1 cellular context compared by ENCODE assay signal in the genomic region with DNA sequence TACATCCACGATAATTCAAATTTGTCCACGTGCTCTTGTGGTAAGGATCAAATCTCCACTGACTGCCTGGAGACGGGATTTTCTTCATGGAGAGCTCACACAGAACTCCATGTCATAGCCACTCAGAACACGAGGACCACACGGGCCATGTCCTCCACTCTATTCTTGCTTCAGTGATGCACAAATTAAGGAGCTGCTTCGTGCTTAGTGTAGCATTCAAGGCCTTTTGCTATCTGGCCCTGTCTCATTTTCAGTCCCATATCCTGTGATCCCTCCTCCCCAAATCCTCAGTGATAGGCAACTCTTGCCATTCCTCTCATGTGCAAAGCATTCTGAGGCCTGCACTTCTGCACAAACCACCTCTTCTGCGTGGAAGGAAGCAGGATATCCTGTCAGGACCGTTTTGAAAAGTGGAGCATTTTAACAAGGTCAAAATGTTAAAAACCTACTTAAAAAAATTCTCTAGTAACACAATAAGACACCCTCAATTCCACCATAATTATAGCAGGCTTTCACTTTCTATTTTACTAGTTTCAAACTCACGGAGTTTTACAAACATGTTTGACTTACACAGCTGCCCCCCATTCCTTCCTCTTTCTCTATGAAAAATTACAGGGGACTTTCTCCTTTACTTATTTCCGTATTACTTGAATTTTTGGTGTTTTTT.
TF ChIP-seq lines count a peak whose summit lies in the region.

No MANE protein-coding gene starts in this region.

TF ChIP-seq in GM12878, 131 proteins besides CTCF, POLR2A, EP300 and RAD21 (continued from another document):
- TF ChIP-seq USF2 (IDR thresholded peaks at IDR 0.05; ENCODE audit: borderline replicate concordance, low read depth, low read length): no peak
- TF ChIP-seq MAX (IDR thresholded peaks at IDR 0.05; ENCODE audit: low read depth, low read length): no peak
- 0 out of 2 replicates have a peak, but pooled peaks have one; percentile 28 for TF ChIP-seq ASH2L (IDR thresholded peaks at IDR 0.05; ENCODE audit: borderline replicate concordance, low read depth)
- TF ChIP-seq ZSCAN29 (IDR thresholded peaks at IDR 0.05): 0 out of 2 replicates have a peak, but pooled peaks have one; percentile 53
- TF ChIP-seq CBX5 (IDR thresholded peaks at IDR 0.05; ENCODE audit: low read depth): no peak
- no peak for TF ChIP-seq ZZZ3 (IDR thresholded peaks at IDR 0.05; ENCODE audit: control insufficient read depth, insufficient read length, low read depth)
- TF ChIP-seq CBFB (IDR thresholded peaks at IDR 0.05; ENCODE audit: low read depth): no peak; the same call in 1 of the 2 replicates
- peak; percentile 48; the same call in 1 of the 2 replicates for TF ChIP-seq EED (IDR thresholded peaks at IDR 0.05; ENCODE audit: low read depth)
- TF ChIP-seq NBN (IDR thresholded peaks at IDR 0.05): peak; percentile 83
- TF ChIP-seq WRNIP1 (IDR thresholded peaks at IDR 0.05; ENCODE audit: borderline replicate concordance, low read depth, low read length): no peak
- 0 out of 2 replicates have a peak, but pooled peaks have one; percentile 14 for TF ChIP-seq YY1 (IDR thresholded peaks at IDR 0.05; ENCODE audit: low read depth, low read length)
- no peak for TF ChIP-seq ZNF24 (IDR thresholded peaks at IDR 0.05)
- no peak for TF ChIP-seq SIN3A (IDR thresholded peaks at IDR 0.05; ENCODE audit: low read depth, low read length)
- peak; percentile 76 for TF ChIP-seq DPF2 (IDR thresholded peaks at IDR 0.05)
- TF ChIP-seq MXI1 (IDR thresholded peaks at IDR 0.05; ENCODE audit: low read depth, low read length): peak; percentile 58; the same call in 1 of the 2 replicates
- TF ChIP-seq LARP7 (IDR thresholded peaks at IDR 0.05): peak; percentile 39; the same call in 1 of the 2 replicates
- TF ChIP-seq, protein P1, sequence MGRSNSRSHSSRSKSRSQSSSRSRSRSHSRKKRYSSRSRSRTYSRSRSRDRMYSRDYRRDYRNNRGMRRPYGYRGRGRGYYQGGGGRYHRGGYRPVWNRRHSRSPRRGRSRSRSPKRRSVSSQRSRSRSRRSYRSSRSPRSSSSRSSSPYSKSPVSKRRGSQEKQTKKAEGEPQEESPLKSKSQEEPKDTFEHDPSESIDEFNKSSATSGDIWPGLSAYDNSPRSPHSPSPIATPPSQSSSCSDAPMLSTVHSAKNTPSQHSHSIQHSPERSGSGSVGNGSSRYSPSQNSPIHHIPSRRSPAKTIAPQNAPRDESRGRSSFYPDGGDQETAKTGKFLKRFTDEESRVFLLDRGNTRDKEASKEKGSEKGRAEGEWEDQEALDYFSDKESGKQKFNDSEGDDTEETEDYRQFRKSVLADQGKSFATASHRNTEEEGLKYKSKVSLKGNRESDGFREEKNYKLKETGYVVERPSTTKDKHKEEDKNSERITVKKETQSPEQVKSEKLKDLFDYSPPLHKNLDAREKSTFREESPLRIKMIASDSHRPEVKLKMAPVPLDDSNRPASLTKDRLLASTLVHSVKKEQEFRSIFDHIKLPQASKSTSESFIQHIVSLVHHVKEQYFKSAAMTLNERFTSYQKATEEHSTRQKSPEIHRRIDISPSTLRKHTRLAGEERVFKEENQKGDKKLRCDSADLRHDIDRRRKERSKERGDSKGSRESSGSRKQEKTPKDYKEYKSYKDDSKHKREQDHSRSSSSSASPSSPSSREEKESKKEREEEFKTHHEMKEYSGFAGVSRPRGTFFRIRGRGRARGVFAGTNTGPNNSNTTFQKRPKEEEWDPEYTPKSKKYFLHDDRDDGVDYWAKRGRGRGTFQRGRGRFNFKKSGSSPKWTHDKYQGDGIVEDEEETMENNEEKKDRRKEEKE (IDR thresholded peaks at IDR 0.05): no peak
- TF ChIP-seq POU2F2 (IDR thresholded peaks at IDR 0.05; ENCODE audit: borderline replicate concordance, low read depth, low read length): no peak
- TF ChIP-seq HSF1 (IDR thresholded peaks at IDR 0.05; ENCODE audit: low read depth, low read length): no peak
- TF ChIP-seq, protein P2, sequence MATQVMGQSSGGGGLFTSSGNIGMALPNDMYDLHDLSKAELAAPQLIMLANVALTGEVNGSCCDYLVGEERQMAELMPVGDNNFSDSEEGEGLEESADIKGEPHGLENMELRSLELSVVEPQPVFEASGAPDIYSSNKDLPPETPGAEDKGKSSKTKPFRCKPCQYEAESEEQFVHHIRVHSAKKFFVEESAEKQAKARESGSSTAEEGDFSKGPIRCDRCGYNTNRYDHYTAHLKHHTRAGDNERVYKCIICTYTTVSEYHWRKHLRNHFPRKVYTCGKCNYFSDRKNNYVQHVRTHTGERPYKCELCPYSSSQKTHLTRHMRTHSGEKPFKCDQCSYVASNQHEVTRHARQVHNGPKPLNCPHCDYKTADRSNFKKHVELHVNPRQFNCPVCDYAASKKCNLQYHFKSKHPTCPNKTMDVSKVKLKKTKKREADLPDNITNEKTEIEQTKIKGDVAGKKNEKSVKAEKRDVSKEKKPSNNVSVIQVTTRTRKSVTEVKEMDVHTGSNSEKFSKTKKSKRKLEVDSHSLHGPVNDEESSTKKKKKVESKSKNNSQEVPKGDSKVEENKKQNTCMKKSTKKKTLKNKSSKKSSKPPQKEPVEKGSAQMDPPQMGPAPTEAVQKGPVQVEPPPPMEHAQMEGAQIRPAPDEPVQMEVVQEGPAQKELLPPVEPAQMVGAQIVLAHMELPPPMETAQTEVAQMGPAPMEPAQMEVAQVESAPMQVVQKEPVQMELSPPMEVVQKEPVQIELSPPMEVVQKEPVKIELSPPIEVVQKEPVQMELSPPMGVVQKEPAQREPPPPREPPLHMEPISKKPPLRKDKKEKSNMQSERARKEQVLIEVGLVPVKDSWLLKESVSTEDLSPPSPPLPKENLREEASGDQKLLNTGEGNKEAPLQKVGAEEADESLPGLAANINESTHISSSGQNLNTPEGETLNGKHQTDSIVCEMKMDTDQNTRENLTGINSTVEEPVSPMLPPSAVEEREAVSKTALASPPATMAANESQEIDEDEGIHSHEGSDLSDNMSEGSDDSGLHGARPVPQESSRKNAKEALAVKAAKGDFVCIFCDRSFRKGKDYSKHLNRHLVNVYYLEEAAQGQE (IDR thresholded peaks at IDR 0.05; ENCODE audit: low read depth, low read length): no peak
